ENCODE assay signal across 22 cellular contexts in the genomic region with DNA sequence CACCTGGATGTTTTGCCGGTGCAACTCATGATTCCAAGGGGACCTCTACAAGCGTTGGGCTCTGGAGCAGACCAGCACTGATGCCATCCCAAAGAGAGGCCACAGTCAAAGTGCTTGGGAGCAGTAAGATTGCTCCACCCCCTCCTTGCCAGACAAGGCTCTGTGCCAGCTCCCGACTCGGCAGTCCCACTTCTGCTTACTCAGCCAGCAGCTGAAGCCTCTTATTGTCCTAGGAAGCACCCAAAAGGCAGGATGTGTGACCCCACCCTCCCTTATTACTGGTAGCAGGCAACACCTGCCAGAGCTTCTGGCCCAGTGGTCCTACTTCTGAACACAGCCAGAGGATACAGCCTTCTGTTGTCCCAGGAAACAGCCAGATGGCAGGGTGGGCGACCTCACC.
DNase-seq lines count a peak whose midpoint lies in the region; FAIRE-seq and TF ChIP-seq lines count a peak whose summit lies in the region.
"Had no signal": no experiment of that assay in that cellular context is flagged by ENCODE, and none has a peak within 500 bp of the region (broad histone marks: within the 10 kb centered on the region; RNA-seq: fewer than 3 reads in every experiment).

No MANE protein-coding gene starts in this region.

- no peaks in the 10 kb centered on the region for H3K4me1 ChIP-seq in spleen
- H3K4me1 ChIP-seq: foreskin keratinocyte had no signal

- DNase-seq in NCI-H748 (lab: John Stamatoyannopoulos, UW; ENCODE audit: unreplicated experiment), result peak; percentile 75
- no peak for DNase-seq in NCI-H748 treated with DMSO at 0.1 percent for 48 hours (lab: John Stamatoyannopoulos, UW)
- DNase-seq in H4 (ENCODE audit: low spot score), result peak; percentile 9
- peak; percentile 57 to 62 for DNase-seq in SHP77 (lab: John Stamatoyannopoulos, UW)
- DNase-seq in spleen, result peak; percentile 53
- DNase-seq in germinal center (ENCODE audit: low spot score), result no peak
- no peak for DNase-seq in GM12892 (ENCODE audit: insufficient read length)
- no peak for DNase-seq in head of caudate nucleus
- DNase-seq: activated CD8-positive, alpha-beta T cell treated with anti-CD3 and anti-CD28 coated beads, Interleukin-2, amount 10 ng/mL, durations not matched to agents 7 days and 5 days; activated naive CD4-positive, alpha-beta T cell treated with anti-CD3 and anti-CD28 coated beads for 36 hours; activated T-cell treated with anti-CD3 and anti-CD28 coated beads, Interleukin-2, amount 50 U/mL, for 1 hour; caudate nucleus; CD4-positive, CD25-positive, alpha-beta regulatory T cell; dorsolateral prefrontal cortex; foreskin keratinocyte; HCEC 1CT; Karpas-422; kidney glomerular epithelial cell; NCI-H226; occipital lobe; stimulated activated CD4-positive, alpha-beta T cell treated with anti-CD3 and anti-CD28 coated beads, Interleukin-12 subunit alpha, Interleukin-12 subunit beta, amount 100 ng/mL, for 4 hours; T1000 had no signal

- H3K4me3 ChIP-seq in spleen, result no peak overlapping the region
- H3K4me3 ChIP-seq: dorsolateral prefrontal cortex had no signal

- no peak for TF ChIP-seq CTCF in spleen (IDR thresholded peaks at IDR 0.05 in 8 of 11, conservative IDR thresholded peaks at IDR 0.05 in 3 of 11)

- TF ChIP-seq POLR2A in spleen (IDR thresholded peaks at IDR 0.05), result no peak
- no peak for TF ChIP-seq POLR2A in GM12892 (IDR thresholded peaks at IDR 0.05; ENCODE audit: low read depth, low read length)

- H3K27me3 ChIP-seq in spleen (replicated peaks in 1 of 7), result no peaks in the 10 kb centered on the region
- H3K27me3 ChIP-seq: foreskin keratinocyte had no signal

- no peaks in the 10 kb centered on the region for H3K36me3 ChIP-seq in spleen

- H3K27ac ChIP-seq in spleen, result no peak overlapping the region
- H3K27ac ChIP-seq: dorsolateral prefrontal cortex, foreskin keratinocyte had no signal

- peaks cover 0 to 48% (median 11%) of the 10 kb centered on the region in 8 donors for H3K9me3 ChIP-seq in spleen

- intact Hi-C loops in spleen (cut with DNase I; ENCODE audit: low total_unique reads) (no loop called here), head of caudate nucleus (cut with DNase I) (no loop called here)

- 70 to 84% (median 79%) methylated on average over 5 of the region's 5 CpGs for WGBS in spleen, 5 donors

- FAIRE-seq in GM12892 (lab: Jason Lieb, UNC), result no peak

Comparison
In these comparisons a context has a peak if more than half of its experiments do, and no peak if none do; other contexts are left out.
1. DNase-seq: peak in NCI-H748 (single experiment), H4 (single experiment), SHP77 (2 of 2) and spleen (single experiment); none in NCI-H748 treated with DMSO at 0.1 percent for 48 hours (single experiment), germinal center (single experiment), GM12892 (single experiment) and head of caudate nucleus (0 of 42).